ENCODE assay signal across 9 cellular contexts in genomic region chr2:84963692-84964405, GRCh38. TPM values are rescaled to one million over a fixed set of nuclear protein-coding genes. Genes with fewer than 3 reads are reported as not detected.
DNase-seq lines count a peak whose midpoint lies in the region; ATAC-seq, FAIRE-seq and TF ChIP-seq lines count a peak whose summit lies in the region.
"Had no signal": no experiment of that assay in that cellular context is flagged by ENCODE, and none has a peak within 500 bp of the region (broad histone marks: within the 10 kb centered on the region; RNA-seq: fewer than 3 reads in every experiment).

No MANE protein-coding gene starts in this region.

- H3K4me3 ChIP-seq in hepatocyte: no peak overlapping the region

- H3K4me1 Mint-ChIP-seq in T-cell: peaks cover 37 to 53% (median 38%) of the 10 kb centered on the region in 3 donors

- H3K27ac Mint-ChIP-seq in T-cell: peak overlapping the region; percentile 29 to 59

- peaks cover 59% of the 10 kb centered on the region for H3K79me2 ChIP-seq in hepatocyte

- H3K4me1 ChIP-seq in hepatocyte (ENCODE audit: insufficient read depth): peaks cover 27% of the 10 kb centered on the region

- peak; percentile 11 for FAIRE-seq in GM19239 (lab: Jason Lieb, UNC)

- no peaks in the 10 kb centered on the region for H3K9me2 ChIP-seq in hepatocyte (replicated peaks; ENCODE audit: insufficient read depth)

- H4K20me1 ChIP-seq in hepatocyte (ENCODE audit: insufficient read depth, poor library complexity, severe bottlenecking): no peaks in the 10 kb centered on the region

- peaks cover 30% of the 10 kb centered on the region for H3K36me3 Mint-ChIP-seq in T-cell

- no peak overlapping the region for H2AFZ ChIP-seq in hepatocyte

- no peak for ATAC-seq in T-cell (replicated peaks in 1 of 4)
- ATAC-seq in GM19463 (IDR thresholded peaks at IDR 0.05; ENCODE audit: unreplicated experiment): no peak

- POLR2A ChIA-PET in T-cell (lab: Charles Lee): no interaction called here

- TF ChIP-seq CTCF in 22Rv1 (IDR thresholded peaks at IDR 0.05) (no peak), hepatocyte (IDR thresholded peaks at IDR 0.05; ENCODE audit: poor library complexity) (no peak)

- H3K27me3 ChIP-seq in hepatocyte: no peaks in the 10 kb centered on the region

- H3K9me3 Mint-ChIP-seq in T-cell: no peaks in the 10 kb centered on the region

- intact Hi-C loops in posterior cingulate gyrus (cut with DNase I): no loop called here

- no peak overlapping the region for H3K4me2 ChIP-seq in hepatocyte

- no peak overlapping the region for H3K4me3 Mint-ChIP-seq in T-cell

- H3K9me3 ChIP-seq in hepatocyte (ENCODE audit: low read depth): no peaks in the 10 kb centered on the region

- DNase-seq in GM19239 (ENCODE audit: insufficient read length, low spot score) (no peak), T-cell (no peak), hepatocyte (ENCODE audit: low spot score) (peak; percentile 60), middle frontal gyrus (ENCODE audit: extremely low spot score, low spot score) (no peak), posterior cingulate gyrus (no peak)
- no peak for DNase-seq in activated effector memory CD4-positive, alpha-beta T cell treated with Interleukin-2 at 50 U/mL for 16 hours
- DNase-seq: Karpas-422 had no signal

- H3K27ac ChIP-seq in 22Rv1 (peak overlapping the region; percentile 99), hepatocyte (peak overlapping the region; percentile 46)

- CTCF ChIA-PET in T-cell (lab: Charles Lee): no interaction called here

- no peaks in the 10 kb centered on the region for H3K36me3 ChIP-seq in hepatocyte (replicated peaks; ENCODE audit: insufficient read depth, low read depth)

- WGBS in hepatocyte (ENCODE audit: low lambda C conversion rate, missing lambda C conversion rate): 82% methylated on average over 9 of the region's 9 CpGs

- H3K27me3 Mint-ChIP-seq in T-cell: no peaks in the 10 kb centered on the region

RNA-seq across cellular contexts. Expression of gene KCMF1, which starts 7.1 kb away (rescaled TPM):
- total RNA-seq in T-cell: 10 to 100 TPM; 56.7 to 62.5 (median 60.3) TPM
- 52.1 and 63.0 TPM in 2 replicates for total RNA-seq in hepatocyte
- 49.8 and 50.8 TPM in 2 replicates for polyA plus RNA-seq in hepatocyte

RNA-seq across cellular contexts. Expression of gene TMSB10, which starts 58.4 kb away (rescaled TPM):
- total RNA-seq in T-cell: 1,000 to 10,000 TPM; 1,423 to 1,890 (median 1,689) TPM
- 2,904 and 3,356 TPM in 2 replicates for total RNA-seq in hepatocyte
- polyA plus RNA-seq in hepatocyte: 2,879 and 3,340 TPM in 2 replicates
